In the genomic region with DNA sequence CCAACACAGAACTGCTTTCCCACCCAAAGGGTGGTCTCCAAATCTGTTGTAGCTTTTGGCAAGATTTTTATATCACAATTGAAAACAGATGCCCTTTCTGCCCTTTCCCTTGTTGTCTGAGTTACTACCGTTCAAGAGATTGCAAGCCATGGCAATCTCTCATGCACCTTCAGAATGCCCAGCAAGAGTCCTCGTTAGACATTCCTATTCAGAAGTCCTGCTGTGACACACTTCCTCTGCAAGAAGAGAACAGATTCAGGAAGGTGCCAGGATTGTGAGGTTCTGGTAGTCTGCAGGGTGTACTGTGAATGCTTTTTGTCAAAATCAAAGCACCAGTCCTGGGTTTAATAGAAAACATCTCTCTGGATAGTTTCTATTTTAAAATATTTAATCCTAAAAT, we compare ENCODE assay signal across 20 cellular contexts.
DNase-seq lines count a peak whose midpoint lies in the region; TF ChIP-seq lines count a peak whose summit lies in the region.
"Had no signal": no experiment of that assay in that cellular context is flagged by ENCODE, and none has a peak within 500 bp of the region (broad histone marks: within the 10 kb centered on the region; RNA-seq: fewer than 3 reads in every experiment).

No MANE protein-coding gene starts in this region.

- no peaks in the 10 kb centered on the region for H3K9me3 ChIP-seq in HUES48 (ENCODE audit: control insufficient read depth, insufficient read depth, low read length)
- H3K9me3 ChIP-seq in iPS-20b (ENCODE audit: insufficient read depth, low read depth, low read length) = no peaks in the 10 kb centered on the region
- H3K9me3 ChIP-seq: upper lobe of left lung had no signal

- H3K27ac ChIP-seq in HUES48 (ENCODE audit: low read depth, low read length) (peak overlapping the region; percentile 13), iPS-20b (ENCODE audit: low read length) (peak overlapping the region; percentile 27)
- H3K27ac ChIP-seq: hepatocyte, skin epidermis, upper lobe of left lung, VCaP had no signal

- no peak overlapping the region for H3K4me3 Mint-ChIP-seq in progenitor cell of endocrine pancreas (ENCODE audit: low read depth)
- H3K4me3 Mint-ChIP-seq: activated CD4-positive, alpha-beta T cell treated with anti-CD3 and anti-CD28 coated beads, Interleukin-2, amount 10 ng/mL, durations not matched to agents 24 days and 14 days; activated CD8-positive, alpha-beta memory T cell treated with anti-CD3 and anti-CD28 coated beads, Interleukin-2, amount 10 ng/mL, durations not matched to agents 7 days and 5 days had no signal

- DNase-seq in G401 (ENCODE audit: low spot score) (peak; percentile 76), cerebellum (ENCODE audit: low spot score) (peak; percentile 47), SW480 (ENCODE audit: low spot score) (no peak), progenitor cell of endocrine pancreas (ENCODE audit: low spot score, unreplicated experiment) (no peak), GM03348 (ENCODE audit: low spot score) (no peak), NCI-H2196 (lab: John Stamatoyannopoulos, UW; ENCODE audit: unreplicated experiment) (no peak)
- DNase-seq: activated CD4-positive, alpha-beta T cell treated with anti-CD3 and anti-CD28 coated beads, Interleukin-2, amount 10 ng/mL, durations not matched to agents 24 days and 14 days; activated CD8-positive, alpha-beta memory T cell treated with anti-CD3 and anti-CD28 coated beads, Interleukin-2, amount 10 ng/mL, durations not matched to agents 7 days and 5 days; activated naive CD4-positive, alpha-beta T cell treated with anti-CD3 and anti-CD28 coated beads, Interleukin-2, amount 50 U/mL, for 16 hours; central memory CD4-positive, alpha-beta T cell; NCI-H187; NCI-H2227 treated with DMSO at 0.1 percent for 48 hours; RPMI8226; stimulated activated CD4-positive, alpha-beta T cell treated with anti-CD3 and anti-CD28 coated beads, Interleukin-1b, Interleukin-23, amount 100 ng/mL, for 48 hours; upper lobe of left lung had no signal

- peaks cover 6% of the 10 kb centered on the region for H3K36me3 Mint-ChIP-seq in progenitor cell of endocrine pancreas (ENCODE audit: insufficient read depth)

- H3K27ac Mint-ChIP-seq in progenitor cell of endocrine pancreas = no peak overlapping the region
- H3K27ac Mint-ChIP-seq: activated CD4-positive, alpha-beta T cell treated with anti-CD3 and anti-CD28 coated beads, Interleukin-2, amount 10 ng/mL, durations not matched to agents 24 days and 14 days; activated CD8-positive, alpha-beta memory T cell treated with anti-CD3 and anti-CD28 coated beads, Interleukin-2, amount 10 ng/mL, durations not matched to agents 7 days and 5 days had no signal

- H3K4me3 ChIP-seq in HUES48 (ENCODE audit: low read depth, low read length) (no peak overlapping the region), iPS-20b (ENCODE audit: low read length) (no peak overlapping the region)
- H3K4me3 ChIP-seq: hepatocyte, skin epidermis, upper lobe of left lung had no signal

- in situ Hi-C loops in G401 (cut with HindIII; ENCODE audit: low sequenced_read_pairs) = no loop called here

- H3K4me1 Mint-ChIP-seq in progenitor cell of endocrine pancreas (ENCODE audit: low read depth) = peaks cover 1% of the 10 kb centered on the region
- H3K4me1 Mint-ChIP-seq: activated CD4-positive, alpha-beta T cell treated with anti-CD3 and anti-CD28 coated beads, Interleukin-2, amount 10 ng/mL, durations not matched to agents 24 days and 14 days had no signal

- TF ChIP-seq CTCF in progenitor cell of endocrine pancreas (IDR thresholded peaks at IDR 0.05; ENCODE audit: unreplicated experiment) = no peak

- H3K9ac ChIP-seq in HUES48 (ENCODE audit: low read depth, low read length) = no peak overlapping the region
- no peak overlapping the region; the same call in 1 of the 2 replicates for H3K9ac ChIP-seq in iPS-20b (ENCODE audit: low read depth, low read length)

- H3K27me3 ChIP-seq in HUES48 (ENCODE audit: control insufficient read depth, insufficient read depth, low read length) = no peaks in the 10 kb centered on the region
- no peaks in the 10 kb centered on the region for H3K27me3 ChIP-seq in iPS-20b (ENCODE audit: insufficient read depth, low read length)
- H3K27me3 ChIP-seq: hepatocyte, upper lobe of left lung had no signal

- no peaks in the 10 kb centered on the region for H3K9me3 Mint-ChIP-seq in progenitor cell of endocrine pancreas (ENCODE audit: low read depth)

- H3K27me3 Mint-ChIP-seq in progenitor cell of endocrine pancreas = no peaks in the 10 kb centered on the region
- H3K27me3 Mint-ChIP-seq: activated CD4-positive, alpha-beta T cell treated with anti-CD3 and anti-CD28 coated beads, Interleukin-2, amount 10 ng/mL, durations not matched to agents 24 days and 14 days; activated CD8-positive, alpha-beta memory T cell treated with anti-CD3 and anti-CD28 coated beads, Interleukin-2, amount 10 ng/mL, durations not matched to agents 7 days and 5 days had no signal

- 0 out of 2 replicates have a peak, but pooled peaks cover 4% of the 10 kb centered on the region for H3K36me3 ChIP-seq in HUES48 (ENCODE audit: control insufficient read depth, insufficient read depth, low read length)
- H3K36me3 ChIP-seq in iPS-20b (ENCODE audit: insufficient read depth, low read depth, low read length) = no peaks in the 10 kb centered on the region

- H3K4me1 ChIP-seq in HUES48 (ENCODE audit: control insufficient read depth, insufficient read depth, low read length) (peaks cover 13% of the 10 kb centered on the region), iPS-20b (ENCODE audit: insufficient read depth, low read length) (peaks cover 15% of the 10 kb centered on the region)

Comparison
In these comparisons a context has a peak if more than half of its experiments do, and no peak if none do; other contexts are left out.
1. DNase-seq: peak in G401 (single experiment) and cerebellum (single experiment); none in SW480 (single experiment), progenitor cell of endocrine pancreas (single experiment), GM03348 (single experiment) and NCI-H2196 (single experiment).